8 cellular contexts compared by ENCODE assay signal in the genomic region with DNA sequence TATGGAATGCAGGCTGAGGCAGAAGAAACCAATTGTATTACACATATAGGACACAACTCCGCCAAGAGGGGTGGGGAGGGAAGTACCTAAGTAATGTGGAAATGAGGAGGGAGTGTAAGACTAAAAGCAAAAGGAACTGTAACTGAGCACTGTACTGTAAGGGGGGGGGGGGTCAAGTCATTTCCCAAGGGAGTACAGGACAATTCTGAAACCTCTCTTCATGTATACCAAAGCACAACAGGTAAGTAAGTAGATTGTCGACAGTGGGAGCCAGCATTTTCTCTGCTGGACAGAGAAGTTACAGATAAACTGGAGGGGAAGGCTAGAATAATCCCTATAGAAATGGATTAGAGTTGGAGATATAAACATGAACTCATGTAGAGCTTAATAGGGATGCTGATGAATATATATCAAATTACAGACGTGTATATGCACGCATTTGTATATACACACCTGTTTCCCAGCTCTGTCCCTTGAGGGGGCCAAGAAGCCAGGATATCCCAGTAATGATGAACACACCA. TPM values are rescaled to one million over a fixed set of nuclear protein-coding genes. Genes with fewer than 3 reads are reported as not detected.
A peak's percentile ranks its signal among the peaks of the same experiment; 100 is the strongest.
DNase-seq lines count a peak whose midpoint lies in the region; ATAC-seq and TF ChIP-seq lines count a peak whose summit lies in the region.

No MANE protein-coding gene starts in this region.

- peak overlapping the region; percentile 30 for H3K27ac Mint-ChIP-seq in CD8-positive, alpha-beta T cell
- H3K27ac Mint-ChIP-seq in IgD-negative memory B cell, result peak overlapping the region; percentile 9 to 55 (median 12)
- H3K27ac Mint-ChIP-seq in activated naive CD8-positive, alpha-beta T cell treated with anti-CD3 and anti-CD28 coated beads, Interleukin-2, amount 10 ng/mL, durations not matched to agents 7 days and 5 days, result peak overlapping the region; percentile 55
- peak overlapping the region; percentile 15 to 74 (median 67) for H3K27ac Mint-ChIP-seq in nephron

- CTCF ChIA-PET in CD8-positive, alpha-beta T cell (lab: Charles Lee), result no interaction called here

- H3K4me3 Mint-ChIP-seq in CD8-positive, alpha-beta T cell, result no peak overlapping the region
- H3K4me3 Mint-ChIP-seq in IgD-negative memory B cell (peak overlapping the region in 3 of 4 donors; percentile 36 to 81 (median 78)), nephron (peak overlapping the region; percentile 40 to 70 (median 59))
- H3K4me3 Mint-ChIP-seq in activated naive CD8-positive, alpha-beta T cell treated with anti-CD3 and anti-CD28 coated beads, Interleukin-2, amount 10 ng/mL, durations not matched to agents 7 days and 5 days, result no peak overlapping the region

- peaks cover 39% of the 10 kb centered on the region for H3K36me3 Mint-ChIP-seq in CD8-positive, alpha-beta T cell
- H3K36me3 Mint-ChIP-seq in IgD-negative memory B cell (no peaks in the 10 kb centered on the region), nephron (ENCODE audit: low read depth) (peaks cover 49% of the 10 kb centered on the region)
- H3K36me3 Mint-ChIP-seq in activated naive CD8-positive, alpha-beta T cell treated with anti-CD3 and anti-CD28 coated beads, Interleukin-2, amount 10 ng/mL, durations not matched to agents 7 days and 5 days, result peaks cover 18% of the 10 kb centered on the region

- peaks cover 81% of the 10 kb centered on the region for H3K4me1 Mint-ChIP-seq in CD8-positive, alpha-beta T cell (ENCODE audit: low read depth)
- H3K4me1 Mint-ChIP-seq in IgD-negative memory B cell (peaks cover 49 to 67% (median 62%) of the 10 kb centered on the region in 3 donors), nephron (peaks cover 68% of the 10 kb centered on the region)
- H3K4me1 Mint-ChIP-seq in activated naive CD8-positive, alpha-beta T cell treated with anti-CD3 and anti-CD28 coated beads, Interleukin-2, amount 10 ng/mL, durations not matched to agents 7 days and 5 days, result peaks cover 60% of the 10 kb centered on the region

- no peak overlapping the region for H3K27ac ChIP-seq in CD8-positive, alpha-beta T cell (ENCODE audit: low read depth, low read length)
- peak overlapping the region in 1 of 12 donors; percentile 70 for H3K27ac ChIP-seq in heart left ventricle

- no peak for TF ChIP-seq POLR2A in heart left ventricle (IDR thresholded peaks at IDR 0.05)

- intact Hi-C loops in CD8-positive, alpha-beta T cell (cut with DNase I, micrococcal nuclease), result no loop called here
- intact Hi-C loops in heart left ventricle (cut with DNase I), result no loop called here

- POLR2A ChIA-PET in CD8-positive, alpha-beta T cell (lab: Charles Lee), result no interaction called here
- POLR2A ChIA-PET in activated naive CD8-positive, alpha-beta T cell treated with anti-CD3 and anti-CD28 coated beads, Interleukin-2, amount 10 ng/mL, durations not matched to agents 7 days and 5 days (lab: Charles Lee), result interaction anchor here (0.6 kb wide), 1 partner anchor 62 kb away, joined by 3 read pairs; no protein-coding TSS in a partner anchor

- no peaks in the 10 kb centered on the region for H3K27me3 ChIP-seq in CD8-positive, alpha-beta T cell (ENCODE audit: insufficient read depth, low read length)
- no peaks in the 10 kb centered on the region for H3K27me3 ChIP-seq in heart left ventricle

- H3K9me3 Mint-ChIP-seq in CD8-positive, alpha-beta T cell, result no peaks in the 10 kb centered on the region
- H3K9me3 Mint-ChIP-seq in IgD-negative memory B cell (no peaks in the 10 kb centered on the region), nephron (no peaks in the 10 kb centered on the region)
- H3K9me3 Mint-ChIP-seq in activated naive CD8-positive, alpha-beta T cell treated with anti-CD3 and anti-CD28 coated beads, Interleukin-2, amount 10 ng/mL, durations not matched to agents 7 days and 5 days, result no peaks in the 10 kb centered on the region

- H3K36me3 ChIP-seq in CD8-positive, alpha-beta T cell (ENCODE audit: insufficient read depth, low read length), result peaks cover 3% of the 10 kb centered on the region
- H3K36me3 ChIP-seq in heart left ventricle, result peaks cover 0 to 27% (median 12%) of the 10 kb centered on the region in 9 donors

- H3K4me1 ChIP-seq in CD8-positive, alpha-beta T cell (ENCODE audit: insufficient read depth, low read length), result peaks cover 75% of the 10 kb centered on the region
- peaks cover 28 to 100% (median 91%) of the 10 kb centered on the region in 12 donors for H3K4me1 ChIP-seq in heart left ventricle

- no peak for DNase-seq in CD8-positive, alpha-beta T cell
- DNase-seq in activated naive CD8-positive, alpha-beta T cell treated with anti-CD3 and anti-CD28 coated beads, Interleukin-2, amount 10 ng/mL, durations not matched to agents 7 days and 5 days, result no peak
- DNase-seq in UCSD-AML1 (lab: John Stamatoyannopoulos, UW; ENCODE audit: unreplicated experiment), result no peak
- DNase-seq in iPS-NIHi11 (ENCODE audit: low spot score), result no peak
- DNase-seq in heart left ventricle, result no peak

- no peaks in the 10 kb centered on the region for H3K27me3 Mint-ChIP-seq in CD8-positive, alpha-beta T cell (ENCODE audit: low read depth)
- H3K27me3 Mint-ChIP-seq in IgD-negative memory B cell (no peaks in the 10 kb centered on the region), nephron (ENCODE audit: low read depth) (no peaks in the 10 kb centered on the region)
- H3K27me3 Mint-ChIP-seq in activated naive CD8-positive, alpha-beta T cell treated with anti-CD3 and anti-CD28 coated beads, Interleukin-2, amount 10 ng/mL, durations not matched to agents 7 days and 5 days, result no peaks in the 10 kb centered on the region

- WGBS in heart left ventricle, 4 donors, result 22 to 36% (median 30%) methylated on average over 4 of the region's 4 CpGs

- H3K4me3 ChIP-seq in CD8-positive, alpha-beta T cell (ENCODE audit: low read depth, low read length), result no peak overlapping the region
- H3K4me3 ChIP-seq in heart left ventricle, result no peak overlapping the region

- no peaks in the 10 kb centered on the region for H3K9me3 ChIP-seq in CD8-positive, alpha-beta T cell (ENCODE audit: low read length)
- no peaks in the 10 kb centered on the region for H3K9me3 ChIP-seq in heart left ventricle

- ATAC-seq in CD8-positive, alpha-beta T cell, result no peak
- no peak for ATAC-seq in activated naive CD8-positive, alpha-beta T cell treated with anti-CD3 and anti-CD28 coated beads, Interleukin-2, amount 10 ng/mL, durations not matched to agents 7 days and 5 days (ENCODE audit: low read depth)
- ATAC-seq in heart left ventricle (no peak), HG02970 (IDR thresholded peaks at IDR 0.05; ENCODE audit: low FRiP score, unreplicated experiment) (no peak)

- TF ChIP-seq CTCF in CD8-positive, alpha-beta T cell (IDR thresholded peaks at IDR 0.05), result no peak
- TF ChIP-seq CTCF in nephron (IDR thresholded peaks at IDR 0.05; ENCODE audit: unreplicated experiment in 3 of 3), result no peak
- TF ChIP-seq CTCF in heart left ventricle (IDR thresholded peaks at IDR 0.05), result no peak

RNA-seq across cellular contexts. Expression of a gene that starts 6.4 kb away (rescaled TPM):
- 100 to 1,000 TPM; 177 to 190 TPM for total RNA-seq in CD8-positive, alpha-beta T cell
- polyA plus RNA-seq in IgD-negative memory B cell, result 43.2 TPM
- total RNA-seq in activated naive CD8-positive, alpha-beta T cell treated with anti-CD3 and anti-CD28 coated beads, Interleukin-2, amount 10 ng/mL, durations not matched to agents 7 days and 5 days, result 100 to 1,000 TPM; 138 to 146 TPM
- total RNA-seq in heart left ventricle, result 100 to 1,000 TPM; 120 to 207 (median 193) TPM
- polyA plus RNA-seq in heart left ventricle, result 10 to 100 TPM; 33.7 to 95.1 TPM

Comparison
In these comparisons a context has a peak if more than half of its experiments do, and no peak if none do; other contexts are left out.
1. H3K27ac Mint-ChIP-seq: peak in every context shown above with its lines; median percentile 67 in nephron; 55 in activated naive CD8-positive, alpha-beta T cell treated with anti-CD3 and anti-CD28 coated beads, Interleukin-2, amount 10 ng/mL, durations not matched to agents 7 days and 5 days; 30 in CD8-positive, alpha-beta T cell; 12 in IgD-negative memory B cell.
2. H3K4me3 Mint-ChIP-seq: peak in IgD-negative memory B cell (3 of 4) and nephron (3 of 3); none in CD8-positive, alpha-beta T cell (single experiment) and activated naive CD8-positive, alpha-beta T cell treated with anti-CD3 and anti-CD28 coated beads, Interleukin-2, amount 10 ng/mL, durations not matched to agents 7 days and 5 days (single experiment).